ENCODE assay signal across 8 cellular contexts in the genomic region with DNA sequence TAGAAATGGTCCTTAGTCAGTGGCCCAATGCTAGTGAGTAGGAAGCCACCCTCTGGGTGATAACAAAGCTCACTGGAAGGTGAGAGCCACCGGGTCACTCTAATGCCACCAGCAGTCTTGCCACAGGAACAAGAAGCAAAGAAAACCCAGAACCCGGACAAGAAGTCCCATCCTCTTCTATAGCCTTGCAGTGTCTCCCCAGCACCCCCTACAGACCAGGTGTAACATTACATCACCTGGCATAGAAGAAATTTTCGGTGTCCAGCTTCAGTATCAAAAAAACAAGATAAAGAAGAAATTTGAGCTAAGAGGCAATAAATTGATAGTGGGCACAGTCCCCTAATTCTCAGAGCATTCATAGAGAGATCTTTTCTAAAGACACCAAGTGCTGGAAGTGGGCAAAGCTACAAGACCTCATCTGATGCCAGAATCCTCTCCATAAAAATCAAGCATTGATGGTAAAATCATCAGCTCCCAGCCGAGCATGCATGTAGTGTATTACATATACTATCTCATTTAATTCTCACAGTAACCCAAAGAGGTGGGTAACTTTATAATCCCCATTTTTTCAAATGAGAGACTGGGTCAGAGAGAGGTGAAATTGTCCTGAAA.
DNase-seq lines count a peak whose midpoint lies in the region; ATAC-seq, FAIRE-seq and TF ChIP-seq lines count a peak whose summit lies in the region.

No MANE protein-coding gene starts in this region.

- WGBS in pancreas, 2 donors = 23 to 34% methylated on average over 4 of the region's 4 CpGs

- peak in 1 of 4 donors; percentile 48 for ATAC-seq in pancreas
- no peak for ATAC-seq in GM21360 (IDR thresholded peaks at IDR 0.05; ENCODE audit: unreplicated experiment)

- H3K4me1 ChIP-seq in KMS-11 (ENCODE audit: low read depth, poor library complexity, severe bottlenecking) (no peaks in the 10 kb centered on the region), pancreas (no peaks in the 10 kb centered on the region)

- FAIRE-seq in bronchial epithelial cell (lab: Jason Lieb, UNC) (no peak), pancreas (lab: Jason Lieb, UNC) (no peak), frontal cortex (lab: Jason Lieb, UNC) (no peak)

- no peaks in the 10 kb centered on the region for H3K36me3 ChIP-seq in KMS-11 (ENCODE audit: insufficient read depth)
- H3K36me3 ChIP-seq in bronchial epithelial cell (ENCODE audit: control insufficient read depth, insufficient read depth, low read length) = no peaks in the 10 kb centered on the region
- no peaks in the 10 kb centered on the region for H3K36me3 ChIP-seq in pancreas

- H3K27me3 ChIP-seq in KMS-11 (ENCODE audit: insufficient read depth, low read depth) (peaks cover 4% of the 10 kb centered on the region; the same call in 1 of the 2 replicates), bronchial epithelial cell (ENCODE audit: control insufficient read depth, insufficient read depth, low read length) (no peaks in the 10 kb centered on the region), pancreas (no peaks in the 10 kb centered on the region)

- no peaks in the 10 kb centered on the region for H4K20me1 ChIP-seq in KMS-11 (ENCODE audit: insufficient read depth)

- TF ChIP-seq CTCF in KMS-11 (conservative IDR thresholded peaks at IDR 0.05; ENCODE audit: low read depth, low read length) (peak; percentile 73), bronchial epithelial cell (IDR thresholded peaks at IDR 0.05; ENCODE audit: insufficient read depth, low read length, severe bottlenecking) (peak; percentile 65), pancreas (IDR thresholded peaks at IDR 0.05) (peak; percentile 17 to 37 (median 30))

- DNase-seq in SKM-1 treated with dmso at 0.1 percent for 144 hours (lab: John Stamatoyannopoulos, UW; ENCODE audit: unreplicated experiment) (peak; percentile 5), SKM-1 (lab: John Stamatoyannopoulos, UW; ENCODE audit: unreplicated experiment) (no peak), bronchial epithelial cell (ENCODE audit: low read depth) (peak; percentile 10), pancreas (no peak), NCI-H128 (lab: John Stamatoyannopoulos, UW; ENCODE audit: unreplicated experiment) (no peak), frontal cortex (ENCODE audit: low spot score in 2 of 2) (no peak)

- H2AFZ ChIP-seq in KMS-11 (ENCODE audit: low read depth) = no peak overlapping the region

- no peaks in the 10 kb centered on the region for H3K9me3 ChIP-seq in pancreas

- H3K9ac ChIP-seq in KMS-11 = no peak overlapping the region

- intact Hi-C loops in pancreas (cut with DNase I) = no loop called here

- H3K79me2 ChIP-seq in KMS-11 (ENCODE audit: insufficient read depth, low read depth) = no peaks in the 10 kb centered on the region

- H3K27ac ChIP-seq in KMS-11 (no peak overlapping the region), pancreas (no peak overlapping the region)

- no peak overlapping the region for H3K4me2 ChIP-seq in KMS-11

- H3K4me3 ChIP-seq in KMS-11 (IDR thresholded peaks at IDR 0.05; ENCODE audit: insufficient read depth, low read depth, low read length) (no peak overlapping the region), bronchial epithelial cell (ENCODE audit: low read depth, low read length) (no peak overlapping the region), pancreas (no peak overlapping the region)

Comparison
In these comparisons a context has a peak if more than half of its experiments do, and no peak if none do; other contexts are left out.
1. DNase-seq: peak in SKM-1 treated with dmso at 0.1 percent for 144 hours (single experiment) and bronchial epithelial cell (single experiment); none in SKM-1 (single experiment), pancreas (0 of 6), NCI-H128 (single experiment) and frontal cortex (0 of 2).
2. Peak in every context shown above with its lines, with median percentiles within 50 percentile points of each other: CTCF ChIP-seq.